15 cellular contexts compared by ENCODE assay signal in the genomic region with DNA sequence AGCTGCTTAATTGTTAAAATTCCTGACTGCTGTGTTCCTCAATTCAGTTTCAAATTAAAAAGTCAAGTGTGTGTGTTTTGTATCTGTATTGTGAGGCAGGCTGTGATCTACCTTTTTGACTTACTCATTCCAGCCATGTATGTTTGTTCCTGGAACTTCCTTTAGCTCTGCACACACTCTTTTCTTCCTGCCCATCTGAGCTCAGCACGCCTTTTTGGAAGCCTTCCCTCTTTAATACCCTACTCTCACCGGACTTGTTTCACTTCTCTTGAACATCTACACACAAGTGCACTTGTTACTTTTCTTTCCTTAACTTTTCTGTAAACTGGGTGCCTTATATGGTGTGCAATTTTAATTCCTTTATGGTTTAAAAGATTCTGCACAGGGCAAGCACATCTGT.
"Had no signal": no experiment of that assay in that cellular context is flagged by ENCODE, and none has a peak within 500 bp of the region (broad histone marks: within the 10 kb centered on the region; RNA-seq: fewer than 3 reads in every experiment).

No MANE protein-coding gene starts in this region.

- ATAC-seq: natural killer cell treated with Interleukin-12 subunit alpha and Interleukin-12 subunit beta and Interleukin-15 and Interleukin-18, amount 100 ng/mL, for 72 hours; right lobe of liver had no signal

- H3K4me1 ChIP-seq: right lobe of liver, uterus had no signal

- DNase-seq: activated CD4-positive, alpha-beta T cell treated with anti-CD3 and anti-CD28 coated beads, Interleukin-2, amount 10 ng/mL, durations not matched to agents 7 days and 5 days; activated CD8-positive, alpha-beta memory T cell treated with anti-CD3 and anti-CD28 coated beads for 24 hours; activated naive CD4-positive, alpha-beta T cell; glutamatergic neuron; kidney; left ventricle myocardium inferior; mesenchymal stem cell; occipital lobe; right lobe of liver; spleen; uterus had no signal

- H3K27ac ChIP-seq: esophagus muscularis mucosa, left ventricle myocardium inferior, right lobe of liver, uterus had no signal

- H3K9me3 Mint-ChIP-seq: activated CD4-positive, alpha-beta T cell treated with anti-CD3 and anti-CD28 coated beads, Interleukin-2, amount 10 ng/mL, durations not matched to agents 7 days and 5 days; activated T-helper 1 cell treated with anti-CD3 and anti-CD28 coated beads, Interleukin-12 subunit alpha, Interleukin-12 subunit beta, Interleukin-2, Interleukin-4 antibody, amounts not matched to agents 30 ng/mL and 10 ng/mL and 1 ng/mL, durations not matched to agents 14 hours and 24 hours and 36 hours; T-helper 2 cell treated with Interferon-gamma antibody and Interleukin-4, amounts not matched to agents 5 μg/mL and 100 μg/mL, for 36 hours had no signal

- H3K9me3 ChIP-seq: esophagus muscularis mucosa, left ventricle myocardium inferior, right lobe of liver, spleen, uterus had no signal

- H3K36me3 Mint-ChIP-seq: natural killer cell treated with Interleukin-12 subunit alpha and Interleukin-12 subunit beta and Interleukin-15 and Interleukin-18, amount 100 ng/mL, for 72 hours had no signal

- H3K4me3 ChIP-seq: esophagus muscularis mucosa, left ventricle myocardium inferior, right lobe of liver, spleen, uterus had no signal

- H3K4me3 Mint-ChIP-seq: activated CD4-positive, alpha-beta T cell treated with anti-CD3 and anti-CD28 coated beads, Interleukin-2, amount 10 ng/mL, durations not matched to agents 7 days and 5 days; activated T-helper 1 cell treated with anti-CD3 and anti-CD28 coated beads, Interleukin-12 subunit alpha, Interleukin-12 subunit beta, Interleukin-2, Interleukin-4 antibody, amounts not matched to agents 30 ng/mL and 10 ng/mL and 1 ng/mL, durations not matched to agents 14 hours and 24 hours and 36 hours; natural killer cell treated with Interleukin-12 subunit alpha and Interleukin-12 subunit beta and Interleukin-15 and Interleukin-18, amount 100 ng/mL, for 72 hours; T-helper 2 cell treated with Interferon-gamma antibody and Interleukin-4, amounts not matched to agents 5 μg/mL and 100 μg/mL, for 36 hours had no signal

- H3K36me3 ChIP-seq: esophagus muscularis mucosa, left ventricle myocardium inferior, right lobe of liver, spleen, uterus had no signal

- H3K27me3 Mint-ChIP-seq: activated CD4-positive, alpha-beta T cell treated with anti-CD3 and anti-CD28 coated beads, Interleukin-2, amount 10 ng/mL, durations not matched to agents 7 days and 5 days had no signal

- H3K27me3 ChIP-seq: esophagus muscularis mucosa, right lobe of liver, spleen, uterus had no signal

- H3K4me1 Mint-ChIP-seq: activated CD4-positive, alpha-beta T cell treated with anti-CD3 and anti-CD28 coated beads, Interleukin-2, amount 10 ng/mL, durations not matched to agents 7 days and 5 days had no signal

- H3K27ac Mint-ChIP-seq: activated CD4-positive, alpha-beta T cell treated with anti-CD3 and anti-CD28 coated beads, Interleukin-2, amount 10 ng/mL, durations not matched to agents 7 days and 5 days; activated T-helper 1 cell treated with anti-CD3 and anti-CD28 coated beads, Interleukin-12 subunit alpha, Interleukin-12 subunit beta, Interleukin-2, Interleukin-4 antibody, amounts not matched to agents 30 ng/mL and 10 ng/mL and 1 ng/mL, durations not matched to agents 14 hours and 24 hours and 36 hours; natural killer cell treated with Interleukin-12 subunit alpha and Interleukin-12 subunit beta and Interleukin-15 and Interleukin-18, amount 100 ng/mL, for 72 hours; T-helper 2 cell treated with Interferon-gamma antibody and Interleukin-4, amounts not matched to agents 5 μg/mL and 100 μg/mL, for 36 hours had no signal
